18 cellular contexts compared by ENCODE assay signal in genomic region chr16:28204211-28204610, GRCh38. TPM values are rescaled to one million over a fixed set of nuclear protein-coding genes. Genes with fewer than 3 reads are reported as not detected.
A peak's percentile ranks its signal among the peaks of the same experiment; 100 is the strongest.
DNase-seq lines count a peak whose midpoint lies in the region; ATAC-seq and TF ChIP-seq lines count a peak whose summit lies in the region.
"Had no signal": no experiment of that assay in that cellular context is flagged by ENCODE, and none has a peak within 500 bp of the region (broad histone marks: within the 10 kb centered on the region; RNA-seq: fewer than 3 reads in every experiment).

No MANE protein-coding gene starts in this region.

- H3K4me2 ChIP-seq in DND-41 (ENCODE audit: insufficient read depth, low read length) (peak overlapping the region; percentile 36; the same call in 1 of the 2 replicates), Loucy (ENCODE audit: low read depth, low read length, poor library complexity, severe bottlenecking) (peak overlapping the region; percentile 64)
- H3K4me2 ChIP-seq: BLaER1 had no signal

- no peak for ATAC-seq in DND-41 (ENCODE audit: insufficient read depth, low read depth)
- ATAC-seq in HG03108 (IDR thresholded peaks at IDR 0.05; ENCODE audit: unreplicated experiment), result no peak
- ATAC-seq in HG03280 (IDR thresholded peaks at IDR 0.05; ENCODE audit: unreplicated experiment), result no peak
- ATAC-seq: CD8-positive, alpha-beta T cell; Panc1 had no signal

- H3F3A ChIP-seq in Loucy (ENCODE audit: low read depth), result no peaks in the 10 kb centered on the region

- H3K27me3 ChIP-seq in DND-41 (ENCODE audit: insufficient read depth, low read length, poor library complexity) (no peaks in the 10 kb centered on the region), Loucy (ENCODE audit: insufficient read depth, low read length, poor library complexity, severe bottlenecking) (no peaks in the 10 kb centered on the region), neutrophil (no peaks in the 10 kb centered on the region), testis (no peaks in the 10 kb centered on the region), WERI-Rb-1 (ENCODE audit: insufficient read depth, low read depth, severe bottlenecking) (no peaks in the 10 kb centered on the region)
- H3K27me3 ChIP-seq: BLaER1 had no signal

- H3K9ac ChIP-seq in DND-41 (ENCODE audit: low read depth, low read length) (no peak overlapping the region), Loucy (ENCODE audit: low read depth, low read length, poor library complexity, severe bottlenecking) (peak overlapping the region; percentile 20)
- H3K9ac ChIP-seq: BLaER1 had no signal

- peaks cover 38% of the 10 kb centered on the region for H3K4me1 ChIP-seq in DND-41 (ENCODE audit: insufficient read depth, low read length)
- peaks cover 64% of the 10 kb centered on the region for H3K4me1 ChIP-seq in Loucy (ENCODE audit: insufficient read depth, low read length, poor library complexity, severe bottlenecking)
- peaks cover 91 to 98% of the 10 kb centered on the region in 2 experiments for H3K4me1 ChIP-seq in neutrophil (ENCODE audit: control insufficient read depth in 1 of 2, insufficient read depth in 1 of 2, low read depth in 1 of 2, low read length in 1 of 2)
- no peaks in the 10 kb centered on the region for H3K4me1 ChIP-seq in testis

- peaks cover 74% of the 10 kb centered on the region for H4K20me1 ChIP-seq in DND-41 (ENCODE audit: insufficient read depth, low read length)
- peaks cover 86% of the 10 kb centered on the region for H4K20me1 ChIP-seq in Loucy (ENCODE audit: insufficient read depth, low read length, poor library complexity, severe bottlenecking)

- no peak for TF ChIP-seq POLR2A in testis (IDR thresholded peaks at IDR 0.05)

- H3K79me2 ChIP-seq in DND-41 (ENCODE audit: insufficient read depth, low read length), result peaks cover 99% of the 10 kb centered on the region
- H3K79me2 ChIP-seq in Loucy (ENCODE audit: insufficient read depth, low read length), result peaks cover 99% of the 10 kb centered on the region

- WGBS in testis, 2 donors, result 68 to 71% methylated on average over 5 of the region's 5 CpGs

- DNase-seq in DND-41, result no peak
- peak; percentile 28 for DNase-seq in testis
- no peak for DNase-seq in WERI-Rb-1
- DNase-seq: Calu3; CD8-positive, alpha-beta T cell; GDM1; H7; HFFc6; NCI-H1694; NCI-H2081; NCI-H345; NCI-H82 had no signal

- no peak overlapping the region for H3K4me3 ChIP-seq in DND-41 (ENCODE audit: low read depth in 1 of 2, low read length in 2 of 2)
- peak overlapping the region; percentile 11 for H3K4me3 ChIP-seq in Loucy (ENCODE audit: low read length, poor library complexity, severe bottlenecking)
- peak overlapping the region; percentile 35 to 41 for H3K4me3 ChIP-seq in neutrophil (ENCODE audit: low read depth in 1 of 2, low read length in 1 of 2)
- no peak overlapping the region for H3K4me3 ChIP-seq in testis
- H3K4me3 ChIP-seq in WERI-Rb-1 (ENCODE audit: low read depth, low read length), result no peak overlapping the region
- H3K4me3 ChIP-seq: BLaER1 had no signal

- H3K36me3 ChIP-seq in DND-41 (ENCODE audit: insufficient read depth, low read length), result peaks cover 84% of the 10 kb centered on the region
- peaks cover 37% of the 10 kb centered on the region; the same call in 1 of the 2 replicates for H3K36me3 ChIP-seq in Loucy (ENCODE audit: insufficient read depth, low read length)
- peaks cover 100% of the 10 kb centered on the region for H3K36me3 ChIP-seq in neutrophil
- no peaks in the 10 kb centered on the region for H3K36me3 ChIP-seq in testis (ENCODE audit: low read depth, missing control alignments)
- H3K36me3 ChIP-seq in WERI-Rb-1, result peaks cover 87% of the 10 kb centered on the region

- H3K9me3 ChIP-seq in DND-41 (ENCODE audit: insufficient read depth, low read length, severe bottlenecking) (no peaks in the 10 kb centered on the region), Loucy (ENCODE audit: insufficient read depth, low read depth, low read length) (no peaks in the 10 kb centered on the region), neutrophil (no peaks in the 10 kb centered on the region), testis (no peaks in the 10 kb centered on the region), WERI-Rb-1 (ENCODE audit: severe bottlenecking) (no peaks in the 10 kb centered on the region)
- H3K9me3 ChIP-seq: BLaER1 had no signal

- TF ChIP-seq CTCF in DND-41 (IDR thresholded peaks at IDR 0.05; ENCODE audit: borderline replicate concordance, extremely low read depth, low read length, poor library complexity, severe bottlenecking) (no peak), Loucy (conservative IDR thresholded peaks at IDR 0.05; ENCODE audit: low read length) (no peak), neutrophil (IDR thresholded peaks at IDR 0.05) (no peak), testis (IDR thresholded peaks at IDR 0.05) (no peak), WERI-Rb-1 (IDR thresholded peaks at IDR 0.05; ENCODE audit: low read depth, low read length) (no peak)

- H3K9me2 ChIP-seq in Loucy (replicated peaks; ENCODE audit: low read depth, low read length), result no peaks in the 10 kb centered on the region

- peak overlapping the region; percentile 50; the same call in 1 of the 2 replicates for H3K27ac ChIP-seq in DND-41 (ENCODE audit: low read length)
- H3K27ac ChIP-seq in neutrophil, result peak overlapping the region; percentile 98
- H3K27ac ChIP-seq in testis, result no peak overlapping the region
- H3K27ac ChIP-seq in WERI-Rb-1, result no peak overlapping the region
- H3K27ac ChIP-seq: BLaER1 had no signal

- intact Hi-C loops in testis (cut with DNase I; ENCODE audit: low total_unique reads), result no loop called here

- H2AFZ ChIP-seq in DND-41 (ENCODE audit: low read depth, low read length) (no peak overlapping the region), Loucy (ENCODE audit: low read length) (no peak overlapping the region)

RNA-seq across cellular contexts. Expression of gene XPO6, which starts 7.6 kb away (rescaled TPM):
- total RNA-seq in testis, result 100 to 1,000 TPM; 238 to 283 TPM
- 216 TPM for polyA plus RNA-seq in testis (ENCODE audit: insufficient read depth, low read depth, low replicate concordance)

Comparison
In these comparisons a context has a peak if more than half of its experiments do, and no peak if none do; other contexts are left out.
1. H3K27ac ChIP-seq: peak in DND-41 (single experiment) and neutrophil (single experiment); none in testis (0 of 2) and WERI-Rb-1 (single experiment).
2. H3K4me3 ChIP-seq: peak in Loucy (single experiment) and neutrophil (2 of 2); none in DND-41 (0 of 2), testis (0 of 2) and WERI-Rb-1 (single experiment).